ENCODE assay signal across 16 cellular contexts in genomic region chrX:124230573-124231300, GRCh38.
"Had no signal": no experiment of that assay in that cellular context is flagged by ENCODE, and none has a peak within 500 bp of the region (broad histone marks: within the 10 kb centered on the region; RNA-seq: fewer than 3 reads in every experiment).

No MANE protein-coding gene starts in this region.

- H3K4me1 ChIP-seq: left lung had no signal

- H3K4me3 Mint-ChIP-seq: activated CD8-positive, alpha-beta T cell treated with anti-CD3 and anti-CD28 coated beads for 36 hours; activated naive CD8-positive, alpha-beta T cell treated with anti-CD3 and anti-CD28 coated beads, Interleukin-2, amount 10 ng/mL, durations not matched to agents 7 days and 5 days; activated T-cell treated with anti-CD3 and anti-CD28 coated beads, Interleukin-2, amount 50 U/mL, for 72 hours; nephron; stimulated activated naive CD8-positive, alpha-beta T cell treated with anti-CD3 and anti-CD28 coated beads, Interleukin-15, amount 100 ng/mL, for 72 hours had no signal

- H3K27ac Mint-ChIP-seq: activated CD8-positive, alpha-beta T cell treated with anti-CD3 and anti-CD28 coated beads for 36 hours; activated naive CD8-positive, alpha-beta T cell treated with anti-CD3 and anti-CD28 coated beads, Interleukin-2, amount 10 ng/mL, durations not matched to agents 7 days and 5 days; activated T-cell treated with anti-CD3 and anti-CD28 coated beads, Interleukin-2, amount 50 U/mL, for 72 hours; nephron; stimulated activated naive CD8-positive, alpha-beta T cell treated with anti-CD3 and anti-CD28 coated beads, Interleukin-15, amount 100 ng/mL, for 72 hours had no signal

- H3K4me1 Mint-ChIP-seq: nephron had no signal

- H3K27me3 ChIP-seq: left lung, ovary had no signal

- H3K4me3 ChIP-seq: left lung, ovary, thoracic aorta had no signal

- FAIRE-seq: bronchial epithelial cell, endothelial cell of umbilical vein, keratinocyte had no signal

- H3K9me3 Mint-ChIP-seq: activated CD8-positive, alpha-beta T cell treated with anti-CD3 and anti-CD28 coated beads for 36 hours; activated naive CD8-positive, alpha-beta T cell treated with anti-CD3 and anti-CD28 coated beads, Interleukin-2, amount 10 ng/mL, durations not matched to agents 7 days and 5 days; activated T-cell treated with anti-CD3 and anti-CD28 coated beads, Interleukin-2, amount 50 U/mL, for 72 hours; nephron; stimulated activated naive CD8-positive, alpha-beta T cell treated with anti-CD3 and anti-CD28 coated beads, Interleukin-15, amount 100 ng/mL, for 72 hours had no signal

- H3K36me3 ChIP-seq: left lung, ovary, thoracic aorta had no signal

- H3K27me3 Mint-ChIP-seq: activated CD8-positive, alpha-beta T cell treated with anti-CD3 and anti-CD28 coated beads for 36 hours; activated naive CD8-positive, alpha-beta T cell treated with anti-CD3 and anti-CD28 coated beads, Interleukin-2, amount 10 ng/mL, durations not matched to agents 7 days and 5 days; stimulated activated naive CD8-positive, alpha-beta T cell treated with anti-CD3 and anti-CD28 coated beads, Interleukin-15, amount 100 ng/mL, for 72 hours had no signal

- H3K9me3 ChIP-seq: left lung, ovary, thoracic aorta had no signal

- DNase-seq: activated CD8-positive, alpha-beta memory T cell treated with anti-CD3 and anti-CD28 coated beads, Interleukin-2, amount 50 U/mL, for 4 hours; activated CD8-positive, alpha-beta T cell treated with anti-CD3 and anti-CD28 coated beads for 36 hours; activated naive CD8-positive, alpha-beta T cell treated with anti-CD3 and anti-CD28 coated beads, Interleukin-2, amount 10 ng/mL, durations not matched to agents 7 days and 5 days; activated T-cell treated with anti-CD3 and anti-CD28 coated beads, Interleukin-2, amount 50 U/mL, for 72 hours; foreskin melanocyte; left lung; mesenchymal stem cell; ovary; stimulated activated CD4-positive, alpha-beta T cell treated with anti-CD3 and anti-CD28 coated beads, Interleukin-4, amount 100 ng/mL, for 4 hours; stimulated activated naive CD8-positive, alpha-beta T cell treated with anti-CD3 and anti-CD28 coated beads, Interleukin-15, amount 100 ng/mL, for 72 hours; T-helper 9 cell had no signal

- ATAC-seq: activated CD8-positive, alpha-beta T cell treated with anti-CD3 and anti-CD28 coated beads for 36 hours; activated T-cell treated with anti-CD3 and anti-CD28 coated beads, Interleukin-2, amount 50 U/mL, for 72 hours; left lung; stimulated activated naive CD8-positive, alpha-beta T cell treated with anti-CD3 and anti-CD28 coated beads, Interleukin-15, amount 100 ng/mL, for 72 hours had no signal

- H3K27ac ChIP-seq: left lung, ovary, thoracic aorta had no signal
